Comparison of ENCODE assay signal across 8 cellular contexts in the genomic region with DNA sequence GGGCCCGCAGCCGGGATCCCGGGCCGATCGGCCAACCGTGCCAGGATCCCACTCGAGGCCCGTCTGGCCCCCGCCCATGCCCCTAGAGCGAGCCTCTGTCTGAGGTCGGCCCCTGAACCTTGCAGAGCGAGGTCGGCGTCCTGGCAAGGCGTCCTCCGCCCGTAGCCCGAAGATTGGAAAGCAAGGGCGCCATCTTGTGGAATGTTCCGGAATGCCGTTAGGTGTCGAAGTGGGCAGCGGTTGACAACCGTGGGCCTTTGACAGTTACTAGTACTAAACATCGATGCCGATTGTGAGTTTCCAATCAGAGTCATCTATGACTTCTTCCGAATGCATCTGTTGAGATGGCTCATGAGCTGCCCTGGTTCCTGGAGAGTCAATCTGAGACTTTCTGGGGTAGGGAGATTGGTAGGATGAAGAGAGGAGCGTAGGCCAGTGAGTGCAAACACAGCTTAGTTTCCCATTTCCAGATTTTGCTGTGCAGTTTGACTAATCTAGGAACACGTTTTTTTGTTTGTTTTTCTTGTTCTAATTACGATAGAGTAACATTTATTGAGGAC. TPM values are rescaled to one million over a fixed set of nuclear protein-coding genes. Genes with fewer than 3 reads are reported as not detected.
DNase-seq lines count a peak whose midpoint lies in the region; ATAC-seq and TF ChIP-seq lines count a peak whose summit lies in the region.

No MANE protein-coding gene starts in this region.

- peak; percentile 74 for ATAC-seq in GM18870 (IDR thresholded peaks at IDR 0.05; ENCODE audit: unreplicated experiment)
- ATAC-seq in HG03135 (IDR thresholded peaks at IDR 0.05; ENCODE audit: unreplicated experiment): peak; percentile 85

- TF ChIP-seq CTCF in chondrocyte (IDR thresholded peaks at IDR 0.05) (peak; percentile 93), kidney epithelial cell (IDR thresholded peaks at IDR 0.05; ENCODE audit: insufficient read depth, low read length, poor library complexity, severe bottlenecking) (peak; percentile 78)

- no peaks in the 10 kb centered on the region for H3K27me3 ChIP-seq in kidney epithelial cell (ENCODE audit: control insufficient read depth, insufficient read depth, low read length)

- H3K4me3 ChIP-seq in kidney epithelial cell (ENCODE audit: low read depth, low read length): peak overlapping the region; percentile 96

- peaks cover 3% of the 10 kb centered on the region for H3K36me3 ChIP-seq in kidney epithelial cell (ENCODE audit: control insufficient read depth, insufficient read depth, low read length)

- peaks cover 20% of the 10 kb centered on the region for H3K36me3 Mint-ChIP-seq in chondrocyte (ENCODE audit: low read depth)

- peak; percentile 82 for DNase-seq in AG08396 (ENCODE audit: low spot score)
- peak; percentile 89 for DNase-seq in NCI-H345 (lab: John Stamatoyannopoulos, UW)
- peak; percentile 86 to 88 for DNase-seq in activated CD4-positive, alpha-beta T cell treated with anti-CD3 and anti-CD28 coated beads for 24 hours (ENCODE audit: low read depth in 2 of 2)
- peak; percentile 94 for DNase-seq in chondrocyte (ENCODE audit: low spot score)
- no peak for DNase-seq in kidney epithelial cell (ENCODE audit: low read depth)
- DNase-seq in stimulated activated CD4-positive, alpha-beta T cell treated with anti-CD3 and anti-CD28 coated beads, Interleukin-15, amount 100 ng/mL, for 48 hours (ENCODE audit: low read depth in 2 of 2): peak; percentile 74 to 88

- H3K9me3 Mint-ChIP-seq in chondrocyte (ENCODE audit: low read depth): no peaks in the 10 kb centered on the region

- H3K4me1 Mint-ChIP-seq in chondrocyte (ENCODE audit: low read depth): peaks cover 43% of the 10 kb centered on the region

- no peaks in the 10 kb centered on the region for H3K27me3 Mint-ChIP-seq in chondrocyte (ENCODE audit: low read depth)

- H3K4me3 Mint-ChIP-seq in chondrocyte (ENCODE audit: unreplicated experiment): peak overlapping the region; percentile 84

- H3K27ac Mint-ChIP-seq in chondrocyte (ENCODE audit: unreplicated experiment): peak overlapping the region; percentile 91

RNA-seq across cellular contexts. Expression of a gene that starts 0.9 kb away (rescaled TPM):
- total RNA-seq in chondrocyte: 40.0 to 48.4 TPM (median 46.8 TPM) in 3 replicates
- total RNA-seq in kidney epithelial cell: 245 and 343 TPM in 2 replicates

RNA-seq across cellular contexts. Expression of a gene that starts 30.4 kb away (rescaled TPM):
- total RNA-seq in chondrocyte: not detected in 3 replicates
- not detected in 2 replicates for total RNA-seq in kidney epithelial cell
